8 cellular contexts compared by ENCODE assay signal in genomic region chr1:207848234-207848633, GRCh38.
DNase-seq lines count a peak whose midpoint lies in the region; ATAC-seq and TF ChIP-seq lines count a peak whose summit lies in the region.

No MANE protein-coding gene starts in this region.

- no peak overlapping the region for H3K4me3 Mint-ChIP-seq in dendritic cell treated with granulocyte-macrophage colony-stimulating factor and Interleukin-4, amounts not matched to agents 40 ng/mL and 50 ng/mL, for 4 days
- peak overlapping the region in 6 of 8 donors; percentile 20 to 69 (median 36) for H3K4me3 Mint-ChIP-seq in naive B cell

- POLR2A ChIA-PET in RWPE1 (lab: Yijun Ruan, JAX; ENCODE audit: low non-redundant PET), result interaction anchor here (0.8 kb wide), 1 partner anchor 14 kb away, joined by 3 read pairs; no protein-coding TSS in a partner anchor

- CTCF ChIA-PET in RWPE1 (lab: Yijun Ruan, JAX), result interaction anchor here (0.6 kb wide), 1 partner anchor 207 kb away, joined by 3 read pairs; no protein-coding TSS in a partner anchor

- ATAC-seq in GM21825 (IDR thresholded peaks at IDR 0.05; ENCODE audit: unreplicated experiment) (peak; percentile 55), naive B cell (ENCODE audit: low read depth in 2 of 2) (peak; percentile 56 to 73), HG03521 (IDR thresholded peaks at IDR 0.05; ENCODE audit: unreplicated experiment) (no peak)

- H3K36me3 Mint-ChIP-seq in dendritic cell treated with granulocyte-macrophage colony-stimulating factor and Interleukin-4, amounts not matched to agents 40 ng/mL and 50 ng/mL, for 4 days (ENCODE audit: low read depth), result peaks cover 45% of the 10 kb centered on the region
- H3K36me3 Mint-ChIP-seq in naive B cell, result peaks cover 8 to 11% of the 10 kb centered on the region in 2 donors

- peak overlapping the region; percentile 79 for H3K27ac Mint-ChIP-seq in dendritic cell treated with granulocyte-macrophage colony-stimulating factor and Interleukin-4, amounts not matched to agents 40 ng/mL and 50 ng/mL, for 4 days
- H3K27ac Mint-ChIP-seq in naive B cell, result peak overlapping the region in 3 of 6 donors; percentile 2 to 88 (median 24)

- H3K9me3 Mint-ChIP-seq in dendritic cell treated with granulocyte-macrophage colony-stimulating factor and Interleukin-4, amounts not matched to agents 40 ng/mL and 50 ng/mL, for 4 days, result no peaks in the 10 kb centered on the region
- no peaks in the 10 kb centered on the region for H3K9me3 Mint-ChIP-seq in naive B cell

- H3K4me1 Mint-ChIP-seq in dendritic cell treated with granulocyte-macrophage colony-stimulating factor and Interleukin-4, amounts not matched to agents 40 ng/mL and 50 ng/mL, for 4 days (ENCODE audit: low read depth), result peaks cover 81% of the 10 kb centered on the region
- H3K4me1 Mint-ChIP-seq in naive B cell, result peaks cover 61 to 82% (median 64%) of the 10 kb centered on the region in 3 donors

- H3K27ac ChIP-seq in C4-2B (peak overlapping the region; percentile 67), RWPE1 (peak overlapping the region; percentile 81)

- DNase-seq in RWPE1 (ENCODE audit: low spot score), result peak; percentile 85
- no peak for DNase-seq in naive B cell
- no peak for DNase-seq in posterior cingulate gyrus
- no peak for DNase-seq in cerebellum (ENCODE audit: low spot score)

- TF ChIP-seq CTCF in C4-2B (conservative IDR thresholded peaks at IDR 0.05), result no peak
- no peak for TF ChIP-seq CTCF in RWPE1 (conservative IDR thresholded peaks at IDR 0.05; ENCODE audit: low read depth)

- intact Hi-C loops in dendritic cell treated with granulocyte-macrophage colony-stimulating factor and Interleukin-4, amounts not matched to agents 40 ng/mL and 50 ng/mL, for 4 days (cut with micrococcal nuclease), result loop anchor here (2.0 kb wide), 2 partner anchors 15 to 19 kb away; no protein-coding TSS in a partner anchor
- intact Hi-C loops in posterior cingulate gyrus (cut with DNase I), result no loop called here

- H3K27me3 Mint-ChIP-seq in dendritic cell treated with granulocyte-macrophage colony-stimulating factor and Interleukin-4, amounts not matched to agents 40 ng/mL and 50 ng/mL, for 4 days, result no peaks in the 10 kb centered on the region
- no peaks in the 10 kb centered on the region for H3K27me3 Mint-ChIP-seq in naive B cell
